In the genomic region with DNA sequence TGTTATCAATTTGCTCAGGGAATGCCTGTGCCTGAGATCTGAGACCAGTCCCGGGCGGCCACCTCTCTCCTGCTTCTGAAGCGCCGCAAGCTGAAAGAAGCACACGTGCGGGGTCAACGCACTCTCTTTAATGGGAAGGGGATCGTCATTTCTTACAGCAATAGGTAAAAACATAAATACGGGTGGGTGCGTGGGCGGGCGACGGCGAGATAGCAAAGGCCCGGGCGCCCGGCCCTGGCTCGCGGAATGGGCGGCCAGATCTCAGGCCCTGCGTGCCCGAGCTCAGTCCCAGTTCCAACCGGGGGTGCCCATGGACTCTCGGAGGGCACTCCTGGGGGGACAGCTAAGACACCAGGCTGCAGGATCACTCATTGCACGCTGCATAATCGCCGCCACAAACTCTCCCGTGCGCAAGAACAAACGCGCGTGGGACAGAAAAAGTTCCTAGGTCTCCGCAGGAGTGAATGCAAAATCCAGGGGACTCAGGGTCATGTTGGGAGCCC, we compare ENCODE assay signal across 27 cellular contexts. TPM values are rescaled to one million over a fixed set of nuclear protein-coding genes. Genes with fewer than 3 reads are reported as not detected.
A peak's percentile ranks its signal among the peaks of the same experiment; 100 is the strongest.
DNase-seq lines count a peak whose midpoint lies in the region; ATAC-seq and TF ChIP-seq lines count a peak whose summit lies in the region.
"Had no signal": no experiment of that assay in that cellular context is flagged by ENCODE, and none has a peak within 500 bp of the region (broad histone marks: within the 10 kb centered on the region; RNA-seq: fewer than 3 reads in every experiment).

No MANE protein-coding gene starts in this region.

- H3K79me2 ChIP-seq in GM23338 (replicated peaks; ENCODE audit: insufficient read depth) = no peaks in the 10 kb centered on the region

- peaks cover 25% of the 10 kb centered on the region for H3K4me1 Mint-ChIP-seq in activated CD4-positive, alpha-beta T cell treated with anti-CD3 and anti-CD28 coated beads, Interleukin-2, amount 10 ng/mL, durations not matched to agents 7 days and 5 days
- H3K4me1 Mint-ChIP-seq in GM23338 (peaks cover 54% of the 10 kb centered on the region), brain (peaks cover 39% of the 10 kb centered on the region), nephron progenitor cell (peaks cover 39% of the 10 kb centered on the region)

- H3K9me2 ChIP-seq in GM23338 (ENCODE audit: insufficient read depth) = no peaks in the 10 kb centered on the region

- H3K4me3 Mint-ChIP-seq in activated CD4-positive, alpha-beta T cell treated with anti-CD3 and anti-CD28 coated beads, Interleukin-2, amount 10 ng/mL, durations not matched to agents 7 days and 5 days = no peak overlapping the region
- H3K4me3 Mint-ChIP-seq in GM23338 (peak overlapping the region; percentile 43; the same call in 2 of the 3 replicates), brain (peak overlapping the region in 3 of 5 experiments; percentile 30 to 57 (median 43)), nephron progenitor cell (peak overlapping the region; percentile 58)
- H3K4me3 Mint-ChIP-seq: natural killer cell treated with Interleukin-12 subunit alpha and Interleukin-12 subunit beta and Interleukin-15 and Interleukin-18, amount 100 ng/mL, for 72 hours had no signal

- peak overlapping the region; percentile 38; the same call in 1 of the 2 replicates for H3K4me3 ChIP-seq in GM23338
- H3K4me3 ChIP-seq: adrenal gland, GM12878 had no signal

- H3F3A ChIP-seq in GM23338 (replicated peaks; ENCODE audit: low read depth) = peaks cover 21% of the 10 kb centered on the region; the same call in 1 of the 2 replicates

- DNase-seq in activated CD4-positive, alpha-beta T cell treated with anti-CD3 and anti-CD28 coated beads, Interleukin-2, amount 10 ng/mL, durations not matched to agents 7 days and 5 days = no peak
- DNase-seq in activated CD4-positive, alpha-beta T cell treated with anti-CD3 and anti-CD28 coated beads for 48 hours = no peak
- DNase-seq in GM23338 (ENCODE audit: low spot score) (peak; percentile 21), nephron progenitor cell (no peak), GOT3 (lab: John Stamatoyannopoulos, UW) (no peak)
- DNase-seq: activated CD4-positive, CD25-positive, alpha-beta regulatory T cell; C1 segment of cervical spinal cord; central memory CD4-positive, alpha-beta T cell; effector CD4-positive, alpha-beta T cell; esophagus squamous epithelium; GF-D8; HCEC 1CT; NCI-H1092; NCI-H2081; NCI-H510A; stimulated activated naive CD4-positive, alpha-beta T cell had no signal

- no peak for ATAC-seq in GM23338
- ATAC-seq in HG03175 (IDR thresholded peaks at IDR 0.05; ENCODE audit: unreplicated experiment) = no peak
- ATAC-seq in GM19328 (IDR thresholded peaks at IDR 0.05; ENCODE audit: unreplicated experiment) = no peak
- ATAC-seq: GM12878; natural killer cell treated with Interleukin-12 subunit alpha and Interleukin-12 subunit beta and Interleukin-15 and Interleukin-18, amount 100 ng/mL, for 72 hours had no signal

- no peak overlapping the region for H3K27ac ChIP-seq in GM23338 (ENCODE audit: low read depth)
- H3K27ac ChIP-seq: adrenal gland, esophagus squamous epithelium, upper lobe of left lung had no signal

- H3K4me1 ChIP-seq in GM23338 (ENCODE audit: insufficient read depth) = peaks cover 56% of the 10 kb centered on the region

- CTCF ChIA-PET in activated CD4-positive, alpha-beta T cell treated with anti-CD3 and anti-CD28 coated beads, Interleukin-2, amount 10 ng/mL, durations not matched to agents 7 days and 5 days (lab: Charles Lee) = interaction anchor here (0.5 kb wide), 1 partner anchor 19 kb away, joined by 3 read pairs; no protein-coding TSS in a partner anchor

- POLR2A ChIA-PET in activated CD4-positive, alpha-beta T cell treated with anti-CD3 and anti-CD28 coated beads, Interleukin-2, amount 10 ng/mL, durations not matched to agents 7 days and 5 days (lab: Charles Lee) = no interaction called here

- 0 out of 2 replicates have a peak overlapping the region, but pooled peaks have one; percentile 38 for H3K4me2 ChIP-seq in GM23338

- no peaks in the 10 kb centered on the region for H3K9me3 Mint-ChIP-seq in activated CD4-positive, alpha-beta T cell treated with anti-CD3 and anti-CD28 coated beads, Interleukin-2, amount 10 ng/mL, durations not matched to agents 7 days and 5 days
- H3K9me3 Mint-ChIP-seq in GM23338 (peaks cover 9% of the 10 kb centered on the region; the same call in 2 of the 3 replicates), brain (peaks cover 0 to 4% (median 0%) of the 10 kb centered on the region in 5 experiments), nephron progenitor cell (no peaks in the 10 kb centered on the region)
- H3K9me3 Mint-ChIP-seq: natural killer cell treated with Interleukin-12 subunit alpha and Interleukin-12 subunit beta and Interleukin-15 and Interleukin-18, amount 100 ng/mL, for 72 hours had no signal

- peaks cover 1% of the 10 kb centered on the region for H3K36me3 Mint-ChIP-seq in activated CD4-positive, alpha-beta T cell treated with anti-CD3 and anti-CD28 coated beads, Interleukin-2, amount 10 ng/mL, durations not matched to agents 7 days and 5 days (ENCODE audit: low read depth)
- H3K36me3 Mint-ChIP-seq in GM23338 (ENCODE audit: low read depth) (peaks cover 3% of the 10 kb centered on the region; the same call in 1 of the 3 replicates), brain (no peaks in the 10 kb centered on the region), nephron progenitor cell (ENCODE audit: low read depth) (no peaks in the 10 kb centered on the region)
- H3K36me3 Mint-ChIP-seq: natural killer cell treated with Interleukin-12 subunit alpha and Interleukin-12 subunit beta and Interleukin-15 and Interleukin-18, amount 100 ng/mL, for 72 hours had no signal

- H2AFZ ChIP-seq in GM23338 = no peak overlapping the region

- peaks cover 100% of the 10 kb centered on the region for H3K27me3 ChIP-seq in GM23338 (ENCODE audit: insufficient read depth)

- TF ChIP-seq CTCF in GM23338 (conservative IDR thresholded peaks at IDR 0.05; ENCODE audit: low read depth in 2 of 2) (no peak), brain (conservative IDR thresholded peaks at IDR 0.05) (no peak), nephron progenitor cell (IDR thresholded peaks at IDR 0.05) (no peak)

- H3K27ac Mint-ChIP-seq in activated CD4-positive, alpha-beta T cell treated with anti-CD3 and anti-CD28 coated beads, Interleukin-2, amount 10 ng/mL, durations not matched to agents 7 days and 5 days = peak overlapping the region; percentile 74
- H3K27ac Mint-ChIP-seq in GM23338 (no peak overlapping the region), brain (no peak overlapping the region), nephron progenitor cell (no peak overlapping the region)
- H3K27ac Mint-ChIP-seq: natural killer cell treated with Interleukin-12 subunit alpha and Interleukin-12 subunit beta and Interleukin-15 and Interleukin-18, amount 100 ng/mL, for 72 hours had no signal

- peaks cover 91% of the 10 kb centered on the region for H3K27me3 Mint-ChIP-seq in activated CD4-positive, alpha-beta T cell treated with anti-CD3 and anti-CD28 coated beads, Interleukin-2, amount 10 ng/mL, durations not matched to agents 7 days and 5 days
- H3K27me3 Mint-ChIP-seq in GM23338 (ENCODE audit: insufficient read depth, low read depth, poor library complexity) = peaks cover 100% of the 10 kb centered on the region
- H3K27me3 Mint-ChIP-seq in brain = peaks cover 100% of the 10 kb centered on the region
- peaks cover 100% of the 10 kb centered on the region for H3K27me3 Mint-ChIP-seq in nephron progenitor cell (ENCODE audit: low read depth, poor library complexity)

- peaks cover 28% of the 10 kb centered on the region for H4K20me1 ChIP-seq in GM23338 (replicated peaks; ENCODE audit: insufficient read depth)

- no peaks in the 10 kb centered on the region for H3K36me3 ChIP-seq in GM23338 (ENCODE audit: insufficient read depth)
- H3K36me3 ChIP-seq: adrenal gland, esophagus squamous epithelium, upper lobe of left lung had no signal

TF ChIP-seq in GM23338, 12 proteins besides CTCF, POLR2A, EP300 and RAD21:
- TF ChIP-seq NANOG (IDR thresholded peaks at IDR 0.05; ENCODE audit: borderline replicate concordance) (no peak), STAT1 (IDR thresholded peaks at IDR 0.05; ENCODE audit: unreplicated experiment) (no peak), ZNF331 (CRISPR knock-in tag; IDR thresholded peaks at IDR 0.05; ENCODE audit: low read depth) (no peak), JUNB (IDR thresholded peaks at IDR 0.05; ENCODE audit: unreplicated experiment) (no peak), EZH2phosphoT487 (IDR thresholded peaks at IDR 0.05; ENCODE audit: unreplicated experiment) (peak; percentile 3)

RNA-seq across cellular contexts. Expression of a gene that starts 3.0 kb away (rescaled TPM):
- total RNA-seq in activated CD4-positive, alpha-beta T cell treated with anti-CD3 and anti-CD28 coated beads, Interleukin-2, amount 10 ng/mL, durations not matched to agents 7 days and 5 days = not detected
- total RNA-seq in GM23338 (2014; rRNA removed; shearing (Covaris generic)) = 0.21 TPM in 1 of 2 replicates, not detected in the other
- 0.78 TPM in 1 of 2 replicates, not detected in the other for polyA plus RNA-seq in GM23338 (2016; fragmentation: Nextera tagmentation; extraction: Ambion mirVana)
- not detected for polyA plus RNA-seq in brain (ENCODE audit: insufficient read depth, low read depth, low replicate concordance)
- total RNA-seq: adrenal gland; esophagus squamous epithelium; glomerular endothelial cell; GM12878; lung microvascular endothelial cell; natural killer cell treated with Interleukin-12 subunit alpha and Interleukin-12 subunit beta and Interleukin-15 and Interleukin-18, amount 100 ng/mL, for 72 hours; renal cortical epithelial cell; T-helper 1 cell treated with Interleukin-12 subunit alpha and Interleukin-12 subunit beta and Interleukin-4 antibody, amounts not matched to agents 30 ng/mL and 1 ng/mL, for 36 hours; upper lobe of left lung had no signal
